In genomic region chr9:36933676-36934215, GRCh38 we compare ENCODE assay signal across 27 cellular contexts.
"Had no signal": no experiment of that assay in that cellular context is flagged by ENCODE, and none has a peak within 500 bp of the region (broad histone marks: within the 10 kb centered on the region; RNA-seq: fewer than 3 reads in every experiment).

No MANE protein-coding gene starts in this region.

- H3K4me1 ChIP-seq: breast epithelium, left lung, lower lobe of right lung, thyroid gland, upper lobe of right lung had no signal

- H3K27ac ChIP-seq: breast epithelium, epithelial cell of prostate, esophagus squamous epithelium, left lung, lower lobe of right lung, thyroid gland, upper lobe of right lung had no signal

- H3K27ac Mint-ChIP-seq: activated naive CD4-positive, alpha-beta T cell treated with anti-CD3 and anti-CD28 coated beads, Interleukin-2, amount 10 ng/mL, durations not matched to agents 7 days and 5 days had no signal

- H3K4me3 ChIP-seq: breast epithelium, esophagus squamous epithelium, left lung, lower lobe of right lung, mucosa of descending colon, thyroid gland, upper lobe of right lung had no signal

- DNase-seq: activated CD4-positive, alpha-beta T cell treated with anti-CD3 and anti-CD28 coated beads for 4 hours; activated CD4-positive, alpha-beta T cell treated with anti-CD3 and anti-CD28 coated beads, Interleukin-2, amount 50 U/mL, for 4 hours; activated gamma-delta T cell; activated naive CD4-positive, alpha-beta T cell treated with anti-CD3 and anti-CD28 coated beads, Interleukin-2, amount 10 ng/mL, durations not matched to agents 7 days and 5 days; activated T-cell treated with anti-CD3 and anti-CD28 coated beads, Interleukin-2, amount 50 U/mL, for 1 hour; amygdala; central memory CD4-positive, alpha-beta T cell; dermis blood vessel endothelial cell; effector CD8-positive, alpha-beta T cell; esophagus squamous epithelium; foreskin melanocyte; lower lobe of right lung; mesendoderm; mucosa of descending colon; posterior cingulate gyrus; right cardiac atrium; stimulated activated CD4-positive, alpha-beta T cell treated with anti-CD3 and anti-CD28 coated beads, Interleukin-15, amount 100 ng/mL, for 24 hours; stimulated activated CD4-positive, alpha-beta T cell treated with anti-CD3 and anti-CD28 coated beads, Interleukin-2, amount 100 ng/mL, for 24 hours; stimulated activated naive CD4-positive, alpha-beta T cell treated with Interleukin-2 at 50 U/mL for 16 hours; substantia nigra; thyroid gland; upper lobe of right lung had no signal

- H3K36me3 Mint-ChIP-seq: activated naive CD4-positive, alpha-beta T cell treated with anti-CD3 and anti-CD28 coated beads, Interleukin-2, amount 10 ng/mL, durations not matched to agents 7 days and 5 days had no signal

- H3K27me3 ChIP-seq: thyroid gland, upper lobe of right lung had no signal

- H3K36me3 ChIP-seq: breast epithelium, esophagus squamous epithelium, left lung, lower lobe of right lung, thyroid gland, upper lobe of right lung had no signal

- H3K4me1 Mint-ChIP-seq: activated naive CD4-positive, alpha-beta T cell treated with anti-CD3 and anti-CD28 coated beads, Interleukin-2, amount 10 ng/mL, durations not matched to agents 7 days and 5 days had no signal

- H3K4me3 Mint-ChIP-seq: activated naive CD4-positive, alpha-beta T cell treated with anti-CD3 and anti-CD28 coated beads, Interleukin-2, amount 10 ng/mL, durations not matched to agents 7 days and 5 days had no signal

- ATAC-seq: left lung, mucosa of descending colon, right cardiac atrium, upper lobe of right lung had no signal

- FAIRE-seq: endometrium, islet of Langerhans had no signal

- H3K9me3 ChIP-seq: mucosa of descending colon, thyroid gland, upper lobe of right lung had no signal
